ENCODE assay signal across 18 cellular contexts in genomic region chr6:75378101-75378500, GRCh38.
"Had no signal": no experiment of that assay in that cellular context is flagged by ENCODE, and none has a peak within 500 bp of the region (broad histone marks: within the 10 kb centered on the region; RNA-seq: fewer than 3 reads in every experiment).

No MANE protein-coding gene starts in this region.

- H3K27ac ChIP-seq: HL-60, KMS-11, SJSA1 had no signal

- H3K9ac ChIP-seq: KMS-11, SK-N-SH had no signal

- H3K4me2 ChIP-seq: KMS-11, SK-N-SH had no signal

- ATAC-seq: K562 had no signal

- H3K9me3 ChIP-seq: SJSA1, SK-N-SH had no signal

- DNase-seq: Kasumi-1, MM.1S, NCI-H1436 treated with DMSO at 0.1 percent for 48 hours, NCI-H1694, NCI-H2171, NCI-H226, NCI-H446, NCI-H510A, NCI-H524 treated with DMSO at 0.1 percent for 48 hours, Right ventricle myocardium superior, RPMI8226, SIG-M5, SK-N-SH, SW 1271 had no signal

- H3K27me3 ChIP-seq: SJSA1 had no signal

- H3K36me3 ChIP-seq: SJSA1 had no signal

- H3K4me3 ChIP-seq: K562, SJSA1 had no signal
